26 cellular contexts compared by ENCODE assay signal in genomic region chr11:115765803-115766239, GRCh38.
A peak's percentile ranks its signal among the peaks of the same experiment; 100 is the strongest.
DNase-seq lines count a peak whose midpoint lies in the region; ATAC-seq, FAIRE-seq and TF ChIP-seq lines count a peak whose summit lies in the region.
"Had no signal": no experiment of that assay in that cellular context is flagged by ENCODE, and none has a peak within 500 bp of the region (broad histone marks: within the 10 kb centered on the region; RNA-seq: fewer than 3 reads in every experiment).

No MANE protein-coding gene starts in this region.

- peaks cover 9% of the 10 kb centered on the region for H3K27me3 Mint-ChIP-seq in astrocyte (ENCODE audit: low read depth, unreplicated experiment)

- H4K20me1 ChIP-seq in astrocyte (ENCODE audit: insufficient read depth, low read length), result no peaks in the 10 kb centered on the region

- H3K9ac ChIP-seq in astrocyte (ENCODE audit: low read length), result no peak overlapping the region

- peaks cover under 1% of the 10 kb centered on the region for H3K9me3 Mint-ChIP-seq in astrocyte (ENCODE audit: unreplicated experiment)
- H3K9me3 Mint-ChIP-seq: activated naive CD8-positive, alpha-beta T cell treated with anti-CD3 and anti-CD28 coated beads, Interleukin-2, amount 10 ng/mL, durations not matched to agents 7 days and 5 days; dendritic cell treated with granulocyte-macrophage colony-stimulating factor and Interleukin-4, amounts not matched to agents 40 ng/mL and 50 ng/mL, for 4 days; nephron progenitor cell; stimulated activated naive CD8-positive, alpha-beta T cell treated with anti-CD3 and anti-CD28 coated beads, Interleukin-15, Interleukin-2, amounts not matched to agents 100 ng/mL and 50 ng/mL, for 24 hours had no signal

- TF ChIP-seq CTCF in GM12865 (IDR thresholded peaks at IDR 0.05; ENCODE audit: insufficient read depth, low read depth, low read length, missing control alignments) (no peak), astrocyte (IDR thresholded peaks at IDR 0.05; ENCODE audit: insufficient read depth, low read depth, low read length) (no peak), gastrocnemius medialis (IDR thresholded peaks at IDR 0.05 in 4 of 5, conservative IDR thresholded peaks at IDR 0.05 in 1 of 5) (no peak), GM13976 (IDR thresholded peaks at IDR 0.05; ENCODE audit: borderline replicate concordance, control extremely low read depth, extremely low read depth, insufficient read depth, missing control alignments) (no peak)

- peaks cover 18% of the 10 kb centered on the region for H3K4me1 Mint-ChIP-seq in astrocyte (ENCODE audit: low read depth, unreplicated experiment)
- H3K4me1 Mint-ChIP-seq: activated CD8-positive, alpha-beta memory T cell treated with anti-CD3 and anti-CD28 coated beads, Interleukin-2, amount 10 ng/mL, durations not matched to agents 7 days and 5 days; activated naive CD8-positive, alpha-beta T cell treated with anti-CD3 and anti-CD28 coated beads, Interleukin-2, amount 10 ng/mL, durations not matched to agents 7 days and 5 days had no signal

- H3K27me3 ChIP-seq in astrocyte (ENCODE audit: insufficient read depth, low read length) (peaks cover 5% of the 10 kb centered on the region), gastrocnemius medialis (no peaks in the 10 kb centered on the region)
- H3K27me3 ChIP-seq: BE2C, brain microvascular endothelial cell had no signal

- H3K4me1 ChIP-seq in astrocyte (ENCODE audit: insufficient read depth, low read length) (no peaks in the 10 kb centered on the region), gastrocnemius medialis (peaks cover 4 to 15% of the 10 kb centered on the region in 2 donors)
- H3K4me1 ChIP-seq: BE2C had no signal

- no peaks in the 10 kb centered on the region for H3K79me2 ChIP-seq in astrocyte (ENCODE audit: insufficient read depth, low read length)

- H3K36me3 ChIP-seq in astrocyte (ENCODE audit: insufficient read depth, low read length) (no peaks in the 10 kb centered on the region), gastrocnemius medialis (no peaks in the 10 kb centered on the region)
- H3K36me3 ChIP-seq: BE2C, brain microvascular endothelial cell had no signal

- no peak for TF ChIP-seq POLR2A in gastrocnemius medialis (IDR thresholded peaks at IDR 0.05)

- intact Hi-C loops in gastrocnemius medialis (cut with DNase I; ENCODE audit: low total_unique reads) (no loop called here), left colon (cut with DNase I, micrococcal nuclease) (no loop called here)

- H3K36me3 Mint-ChIP-seq in astrocyte (ENCODE audit: low read depth, unreplicated experiment), result no peaks in the 10 kb centered on the region
- H3K36me3 Mint-ChIP-seq: activated CD8-positive, alpha-beta memory T cell treated with anti-CD3 and anti-CD28 coated beads, Interleukin-2, amount 10 ng/mL, durations not matched to agents 7 days and 5 days; activated naive CD8-positive, alpha-beta T cell treated with anti-CD3 and anti-CD28 coated beads, Interleukin-2, amount 10 ng/mL, durations not matched to agents 7 days and 5 days had no signal

- H3K4me3 Mint-ChIP-seq in astrocyte (ENCODE audit: unreplicated experiment), result no peak overlapping the region
- H3K4me3 Mint-ChIP-seq: activated CD8-positive, alpha-beta memory T cell treated with anti-CD3 and anti-CD28 coated beads, Interleukin-2, amount 10 ng/mL, durations not matched to agents 7 days and 5 days; activated naive CD8-positive, alpha-beta T cell treated with anti-CD3 and anti-CD28 coated beads, Interleukin-2, amount 10 ng/mL, durations not matched to agents 7 days and 5 days; dendritic cell treated with granulocyte-macrophage colony-stimulating factor and Interleukin-4, amounts not matched to agents 40 ng/mL and 50 ng/mL, for 4 days; nephron progenitor cell; stimulated activated naive CD8-positive, alpha-beta T cell treated with anti-CD3 and anti-CD28 coated beads, Interleukin-15, Interleukin-2, amounts not matched to agents 100 ng/mL and 50 ng/mL, for 24 hours had no signal

- H2AFZ ChIP-seq in astrocyte (ENCODE audit: low read depth, low read length), result no peak overlapping the region

- in situ Hi-C loops in gastrocnemius medialis (cut with MboI; ENCODE audit: low sequenced_read_pairs in 4 of 4), result no loop called here
- in situ Hi-C loops in GM13976 (cut with MboI; ENCODE audit: low sequenced_read_pairs, unreplicated experiment), result no loop called here

- ATAC-seq in gastrocnemius medialis (peak; percentile 82 to 83), left colon (no peak)
- ATAC-seq: activated CD8-positive, alpha-beta memory T cell treated with anti-CD3 and anti-CD28 coated beads, Interleukin-2, amount 10 ng/mL, durations not matched to agents 7 days and 5 days; HCT116 had no signal

- no peak overlapping the region for H3K27ac Mint-ChIP-seq in astrocyte (ENCODE audit: unreplicated experiment)
- H3K27ac Mint-ChIP-seq: activated CD8-positive, alpha-beta memory T cell treated with anti-CD3 and anti-CD28 coated beads, Interleukin-2, amount 10 ng/mL, durations not matched to agents 7 days and 5 days; activated naive CD8-positive, alpha-beta T cell treated with anti-CD3 and anti-CD28 coated beads, Interleukin-2, amount 10 ng/mL, durations not matched to agents 7 days and 5 days; dendritic cell treated with granulocyte-macrophage colony-stimulating factor and Interleukin-4, amounts not matched to agents 40 ng/mL and 50 ng/mL, for 4 days; nephron progenitor cell; stimulated activated naive CD8-positive, alpha-beta T cell treated with anti-CD3 and anti-CD28 coated beads, Interleukin-15, Interleukin-2, amounts not matched to agents 100 ng/mL and 50 ng/mL, for 24 hours had no signal

- DNase-seq in GM12865 (ENCODE audit: low read depth) (peak; percentile 35), MV-4-11 (lab: John Stamatoyannopoulos, UW) (peak; percentile 88), astrocyte (ENCODE audit: low read depth) (peak; percentile 35), gastrocnemius medialis (peak in 1 of 2 donors; percentile 31), GM13976 (ENCODE audit: low spot score) (no peak), KG1 (lab: John Stamatoyannopoulos, UW) (no peak), NCI-H82 (lab: John Stamatoyannopoulos, UW) (no peak), left colon (no peak)
- DNase-seq: activated CD4-positive, alpha-beta T cell treated with anti-CD3 and anti-CD28 coated beads for 4 hours; activated CD8-positive, alpha-beta memory T cell treated with anti-CD3 and anti-CD28 coated beads, Interleukin-2, amount 10 ng/mL, durations not matched to agents 7 days and 5 days; activated naive CD8-positive, alpha-beta T cell treated with anti-CD3 and anti-CD28 coated beads, Interleukin-2, amount 10 ng/mL, durations not matched to agents 7 days and 5 days; BE2C; brain microvascular endothelial cell; GF-D8; midbrain; NCI-H187; NCI-H345; nephron progenitor cell; stimulated activated CD4-positive, alpha-beta T cell treated with anti-CD3 and anti-CD28 coated beads, Interleukin-2, amount 100 ng/mL, for 24 hours; SW 1271; trophoblast cell had no signal

- FAIRE-seq in astrocyte (lab: Jason Lieb, UNC), result no peak
- FAIRE-seq: D721Med, endothelial cell of umbilical vein had no signal

- H3K27ac ChIP-seq in astrocyte (ENCODE audit: low read depth, low read length), result no peak overlapping the region
- H3K27ac ChIP-seq in gastrocnemius medialis, result no peak overlapping the region
- H3K27ac ChIP-seq: brain microvascular endothelial cell had no signal

- H3K9me3 ChIP-seq in astrocyte (ENCODE audit: insufficient read depth, low read depth, low read length) (no peaks in the 10 kb centered on the region), gastrocnemius medialis (no peaks in the 10 kb centered on the region)
- H3K9me3 ChIP-seq: BE2C had no signal

- no peak overlapping the region for H3K4me2 ChIP-seq in astrocyte (ENCODE audit: low read length)

- H3K4me3 ChIP-seq in GM12865 (ENCODE audit: low read depth, low read length) (no peak overlapping the region), astrocyte (ENCODE audit: insufficient read depth, low read depth, low read length) (no peak overlapping the region), gastrocnemius medialis (no peak overlapping the region)

Comparison
In these comparisons a context has a peak if more than half of its experiments do, and no peak if none do; other contexts are left out.
1. DNase-seq: peak in GM12865 (single experiment), MV-4-11 (single experiment) and astrocyte (single experiment); none in GM13976 (single experiment), KG1 (single experiment), NCI-H82 (single experiment) and left colon (0 of 2).